Comparison of ENCODE assay signal across 18 cellular contexts in the genomic region with DNA sequence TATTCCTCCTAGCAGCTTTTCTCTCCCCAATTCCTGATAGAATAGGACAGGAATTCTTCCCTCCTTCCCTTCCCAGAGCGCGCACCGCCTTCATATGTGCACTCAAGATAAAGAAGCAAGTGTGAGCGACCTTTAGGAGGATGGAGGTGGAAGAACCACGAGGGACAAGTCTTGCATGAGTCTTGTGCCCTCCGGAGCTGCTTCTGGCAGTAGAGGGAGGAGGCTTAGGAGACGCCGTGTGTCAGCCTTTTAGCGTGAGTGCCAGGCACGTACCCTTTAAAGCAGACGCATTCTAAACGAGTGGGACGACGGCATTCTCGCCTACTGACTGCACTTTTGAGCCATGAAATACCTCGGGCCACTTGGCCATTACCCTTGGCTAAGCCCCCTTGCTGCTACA.
"Had no signal": no experiment of that assay in that cellular context is flagged by ENCODE, and none has a peak within 500 bp of the region (broad histone marks: within the 10 kb centered on the region; RNA-seq: fewer than 3 reads in every experiment).

No MANE protein-coding gene starts in this region.

- H3K27me3 ChIP-seq: esophagus squamous epithelium, neutrophil, pancreas, testis had no signal

- H3K27ac Mint-ChIP-seq: activated CD4-positive, alpha-beta memory T cell treated with anti-CD3 and anti-CD28 coated beads, Interleukin-2, amount 10 ng/mL, durations not matched to agents 7 days and 5 days; activated CD8-positive, alpha-beta memory T cell treated with anti-CD3 and anti-CD28 coated beads, Interleukin-2, amount 10 ng/mL, durations not matched to agents 7 days and 5 days; activated naive CD8-positive, alpha-beta T cell treated with anti-CD3 and anti-CD28 coated beads, Interleukin-2, amount 10 ng/mL, durations not matched to agents 7 days and 5 days; brain; natural killer cell treated with Interleukin-12 subunit alpha and Interleukin-12 subunit beta and Interleukin-15 and Interleukin-18, amount 100 ng/mL, for 72 hours; stimulated activated naive CD8-positive, alpha-beta T cell treated with anti-CD3 and anti-CD28 coated beads, Interleukin-15, Interleukin-2, amounts not matched to agents 100 ng/mL and 50 ng/mL, for 24 hours; T-cell; WTC11 had no signal

- H3K27me3 Mint-ChIP-seq: activated CD4-positive, alpha-beta memory T cell treated with anti-CD3 and anti-CD28 coated beads, Interleukin-2, amount 10 ng/mL, durations not matched to agents 7 days and 5 days; activated CD8-positive, alpha-beta memory T cell treated with anti-CD3 and anti-CD28 coated beads, Interleukin-2, amount 10 ng/mL, durations not matched to agents 7 days and 5 days; activated naive CD8-positive, alpha-beta T cell treated with anti-CD3 and anti-CD28 coated beads, Interleukin-2, amount 10 ng/mL, durations not matched to agents 7 days and 5 days; brain; natural killer cell treated with Interleukin-12 subunit alpha and Interleukin-12 subunit beta and Interleukin-15 and Interleukin-18, amount 100 ng/mL, for 72 hours; stimulated activated naive CD8-positive, alpha-beta T cell treated with anti-CD3 and anti-CD28 coated beads, Interleukin-15, Interleukin-2, amounts not matched to agents 100 ng/mL and 50 ng/mL, for 24 hours; T-cell had no signal

- H3K9me3 ChIP-seq: esophagus squamous epithelium, neutrophil, pancreas, testis had no signal

- H3K27ac ChIP-seq: neutrophil had no signal

- H3K36me3 Mint-ChIP-seq: activated CD8-positive, alpha-beta memory T cell treated with anti-CD3 and anti-CD28 coated beads, Interleukin-2, amount 10 ng/mL, durations not matched to agents 7 days and 5 days; activated naive CD8-positive, alpha-beta T cell treated with anti-CD3 and anti-CD28 coated beads, Interleukin-2, amount 10 ng/mL, durations not matched to agents 7 days and 5 days; natural killer cell treated with Interleukin-12 subunit alpha and Interleukin-12 subunit beta and Interleukin-15 and Interleukin-18, amount 100 ng/mL, for 72 hours; WTC11 had no signal

- H3K4me1 Mint-ChIP-seq: activated naive CD8-positive, alpha-beta T cell treated with anti-CD3 and anti-CD28 coated beads, Interleukin-2, amount 10 ng/mL, durations not matched to agents 7 days and 5 days had no signal

- H3K9me3 Mint-ChIP-seq: activated CD4-positive, alpha-beta memory T cell treated with anti-CD3 and anti-CD28 coated beads, Interleukin-2, amount 10 ng/mL, durations not matched to agents 7 days and 5 days; activated naive CD8-positive, alpha-beta T cell treated with anti-CD3 and anti-CD28 coated beads, Interleukin-2, amount 10 ng/mL, durations not matched to agents 7 days and 5 days; brain; natural killer cell treated with Interleukin-12 subunit alpha and Interleukin-12 subunit beta and Interleukin-15 and Interleukin-18, amount 100 ng/mL, for 72 hours; stimulated activated naive CD8-positive, alpha-beta T cell treated with anti-CD3 and anti-CD28 coated beads, Interleukin-15, Interleukin-2, amounts not matched to agents 100 ng/mL and 50 ng/mL, for 24 hours; T-cell; WTC11 had no signal

- H3K36me3 ChIP-seq: neutrophil had no signal

- FAIRE-seq: pancreas had no signal

- H3K4me3 ChIP-seq: esophagus squamous epithelium, lung, pancreas, testis had no signal

- H3K4me3 Mint-ChIP-seq: activated CD4-positive, alpha-beta memory T cell treated with anti-CD3 and anti-CD28 coated beads, Interleukin-2, amount 10 ng/mL, durations not matched to agents 7 days and 5 days; activated CD8-positive, alpha-beta memory T cell treated with anti-CD3 and anti-CD28 coated beads, Interleukin-2, amount 10 ng/mL, durations not matched to agents 7 days and 5 days; activated naive CD8-positive, alpha-beta T cell treated with anti-CD3 and anti-CD28 coated beads, Interleukin-2, amount 10 ng/mL, durations not matched to agents 7 days and 5 days; brain; natural killer cell treated with Interleukin-12 subunit alpha and Interleukin-12 subunit beta and Interleukin-15 and Interleukin-18, amount 100 ng/mL, for 72 hours; stimulated activated naive CD8-positive, alpha-beta T cell treated with anti-CD3 and anti-CD28 coated beads, Interleukin-15, Interleukin-2, amounts not matched to agents 100 ng/mL and 50 ng/mL, for 24 hours; T-cell; WTC11 had no signal

- ATAC-seq: natural killer cell treated with Interleukin-12 subunit alpha and Interleukin-12 subunit beta and Interleukin-15 and Interleukin-18, amount 100 ng/mL, for 72 hours; T-cell; WTC11 had no signal

- DNase-seq: activated CD4-positive, alpha-beta memory T cell treated with anti-CD3 and anti-CD28 coated beads, Interleukin-2, amount 10 ng/mL, durations not matched to agents 7 days and 5 days; activated CD4-positive, alpha-beta T cell treated with anti-CD3 and anti-CD28 coated beads for 4 hours; activated naive CD4-positive, alpha-beta T cell; activated naive CD8-positive, alpha-beta T cell treated with anti-CD3 and anti-CD28 coated beads, Interleukin-2, amount 10 ng/mL, durations not matched to agents 7 days and 5 days; effector memory CD4-positive, alpha-beta T cell; esophagus squamous epithelium; islet precursor cell; stimulated activated CD4-positive, alpha-beta T cell treated with anti-CD3 and anti-CD28 coated beads, Interleukin-2, amount 100 ng/mL, for 24 hours; T-cell; testis had no signal
